ENCODE assay signal across 12 cellular contexts in genomic region chr1:168719306-168720111, GRCh38. TPM values are rescaled to one million over a fixed set of nuclear protein-coding genes. Genes with fewer than 3 reads are reported as not detected.
DNase-seq lines count a peak whose midpoint lies in the region; ATAC-seq and TF ChIP-seq lines count a peak whose summit lies in the region.
"Had no signal": no experiment of that assay in that cellular context is flagged by ENCODE, and none has a peak within 500 bp of the region (broad histone marks: within the 10 kb centered on the region; RNA-seq: fewer than 3 reads in every experiment).

No MANE protein-coding gene starts in this region.

- peak overlapping the region; percentile 39 for H3K4me2 ChIP-seq in mammary epithelial cell (ENCODE audit: insufficient read depth, low read depth, low read length)
- H3K4me2 ChIP-seq: BLaER1 treated with 17β-estradiol and CSF1 and Interleukin-3, amounts not matched to agents 10 nM and 100 nM had no signal

- dilution Hi-C loops in mammary epithelial cell (cut with HindIII; ENCODE audit: low sequenced_read_pairs), result no loop called here

- CTCF ChIA-PET in GM10248 (lab: Yijun Ruan, JAX) (interaction anchor here (0.7 to 1.9 kb wide), 10 partner anchors 8 to 519 kb away, joined by 3 to 9 read pairs (median 3); partner anchors contain the start of gene DPT), mammary epithelial cell (lab: Charles Lee; ENCODE audit: low non-redundant PET) (no interaction called here)

- no peaks in the 10 kb centered on the region for H4K20me1 ChIP-seq in mammary epithelial cell (ENCODE audit: insufficient read depth, low read length)
- H4K20me1 ChIP-seq: BLaER1 treated with 17β-estradiol and CSF1 and Interleukin-3, amounts not matched to agents 10 nM and 100 nM had no signal

- ATAC-seq in GM19467 (IDR thresholded peaks at IDR 0.05; ENCODE audit: unreplicated experiment), result peak; percentile 75
- peak; percentile 72 for ATAC-seq in HG03175 (IDR thresholded peaks at IDR 0.05; ENCODE audit: unreplicated experiment)

- peak; percentile 29 for DNase-seq in GM10248 (ENCODE audit: extremely low spot score)
- peak; percentile 99 for DNase-seq in mammary epithelial cell
- DNase-seq in HAP-1 (ENCODE audit: low spot score in 2 of 2), result no peak
- no peak for DNase-seq in MG63
- DNase-seq in dedifferentiated amniotic fluid mesenchymal stem cell (ENCODE audit: extremely low spot score), result no peak
- DNase-seq in activated CD8-positive, alpha-beta memory T cell treated with anti-CD3 and anti-CD28 coated beads, Interleukin-2, amount 50 U/mL, for 4 hours, result no peak
- DNase-seq: MV-4-11, retina had no signal

- TF ChIP-seq CTCF in GM10248 (IDR thresholded peaks at IDR 0.05; ENCODE audit: control extremely low read depth, extremely low read depth, low read depth, missing control alignments) (no peak), mammary epithelial cell (conservative IDR thresholded peaks at IDR 0.05 in 1 of 2, IDR thresholded peaks at IDR 0.05 in 1 of 2; ENCODE audit: extremely low read depth in 1 of 2, insufficient read depth in 1 of 2, low read depth in 1 of 2, low read length in 2 of 2) (no peak)

- 24% methylated on average over 5 of the region's 5 CpGs for WGBS in mammary epithelial cell (ENCODE audit: low coverage, missing lambda C conversion rate)

- BruUV-seq in mammary epithelial cell (replicated peaks; lab: Mats Ljungman, UMichigan), result no TSS peak

- intact Hi-C loops in mammary epithelial cell (cut with micrococcal nuclease), result loop anchor here (5.0 kb wide), 1 partner anchor 43 kb away; no protein-coding TSS in a partner anchor

- POLR2A ChIA-PET in GM10248 (lab: Yijun Ruan, JAX), result no interaction called here

- H3K36me3 ChIP-seq in mammary epithelial cell (ENCODE audit: insufficient read depth, low read length), result no peaks in the 10 kb centered on the region
- H3K36me3 ChIP-seq in HAP-1 (replicated peaks), result no peaks in the 10 kb centered on the region
- H3K36me3 ChIP-seq in MG63, result no peaks in the 10 kb centered on the region
- H3K36me3 ChIP-seq: BLaER1 treated with 17β-estradiol and CSF1 and Interleukin-3, amounts not matched to agents 10 nM and 100 nM had no signal

- H3K27ac ChIP-seq in mammary epithelial cell (ENCODE audit: insufficient read depth, low read depth, low read length), result peak overlapping the region; percentile 53
- H3K27ac ChIP-seq: BLaER1 treated with 17β-estradiol and CSF1 and Interleukin-3, amounts not matched to agents 10 nM and 100 nM had no signal

- H3K4me1 ChIP-seq in mammary epithelial cell (ENCODE audit: insufficient read depth, low read length), result peaks cover 23% of the 10 kb centered on the region
- H3K4me1 ChIP-seq in HAP-1, result no peaks in the 10 kb centered on the region

- H2AFZ ChIP-seq in mammary epithelial cell (ENCODE audit: low read depth, low read length), result no peak overlapping the region

- no peak overlapping the region for H3K9ac ChIP-seq in mammary epithelial cell (ENCODE audit: insufficient read depth, low read length)
- H3K9ac ChIP-seq: BLaER1 treated with 17β-estradiol and CSF1 and Interleukin-3, amounts not matched to agents 10 nM and 100 nM had no signal

- H3K4me3 ChIP-seq in mammary epithelial cell (replicated peaks in 1 of 3; ENCODE audit: insufficient read depth in 1 of 3, low read depth in 2 of 3, low read length in 3 of 3) (no peak overlapping the region), HAP-1 (no peak overlapping the region), MG63 (no peak overlapping the region)
- H3K4me3 ChIP-seq: BLaER1 treated with 17β-estradiol and CSF1 and Interleukin-3, amounts not matched to agents 10 nM and 100 nM had no signal

- in situ Hi-C loops in mammary epithelial cell (cut with MboI; ENCODE audit: low sequenced_read_pairs in 2 of 2) (no loop called here), HAP-1 (cut with MboI; ENCODE audit: low sequenced_read_pairs) (no loop called here)

- no peaks in the 10 kb centered on the region for H3K27me3 ChIP-seq in mammary epithelial cell (ENCODE audit: insufficient read depth, low read length)
- no peaks in the 10 kb centered on the region for H3K27me3 ChIP-seq in HAP-1 (ENCODE audit: low read depth)
- H3K27me3 ChIP-seq in MG63, result peaks cover 6% of the 10 kb centered on the region; the same call in 1 of the 2 replicates
- H3K27me3 ChIP-seq: BLaER1 treated with 17β-estradiol and CSF1 and Interleukin-3, amounts not matched to agents 10 nM and 100 nM had no signal

- no peaks in the 10 kb centered on the region for H3K9me3 ChIP-seq in mammary epithelial cell (replicated peaks; ENCODE audit: insufficient read depth, low read length)
- no peaks in the 10 kb centered on the region for H3K9me3 ChIP-seq in HAP-1
- no peaks in the 10 kb centered on the region for H3K9me3 ChIP-seq in MG63
- H3K9me3 ChIP-seq: BLaER1 treated with 17β-estradiol and CSF1 and Interleukin-3, amounts not matched to agents 10 nM and 100 nM had no signal

- H3K79me2 ChIP-seq in mammary epithelial cell (ENCODE audit: insufficient read depth, low read length), result no peaks in the 10 kb centered on the region

RNA-seq across cellular contexts. Expression of gene DPT, which starts 9.5 kb away (rescaled TPM):
- not detected for total RNA-seq in mammary epithelial cell
- polyA plus RNA-seq in mammary epithelial cell, result not detected
- polyA minus RNA-seq in mammary epithelial cell, result not detected
- not detected in 2 replicates for total RNA-seq in MG63 (2014; rRNA removed; shearing (Covaris generic); ENCODE audit: low replicate concordance)
- total RNA-seq: dermis microvascular lymphatic vessel endothelial cell had no signal

Comparison
In these comparisons a context has a peak if more than half of its experiments do, and no peak if none do; other contexts are left out.
1. DNase-seq: peak in GM10248 (single experiment) and mammary epithelial cell (single experiment); none in HAP-1 (0 of 2), MG63 (single experiment), dedifferentiated amniotic fluid mesenchymal stem cell (single experiment) and activated CD8-positive, alpha-beta memory T cell treated with anti-CD3 and anti-CD28 coated beads, Interleukin-2, amount 50 U/mL, for 4 hours (single experiment).